ENCODE assay signal across 15 cellular contexts in the genomic region with DNA sequence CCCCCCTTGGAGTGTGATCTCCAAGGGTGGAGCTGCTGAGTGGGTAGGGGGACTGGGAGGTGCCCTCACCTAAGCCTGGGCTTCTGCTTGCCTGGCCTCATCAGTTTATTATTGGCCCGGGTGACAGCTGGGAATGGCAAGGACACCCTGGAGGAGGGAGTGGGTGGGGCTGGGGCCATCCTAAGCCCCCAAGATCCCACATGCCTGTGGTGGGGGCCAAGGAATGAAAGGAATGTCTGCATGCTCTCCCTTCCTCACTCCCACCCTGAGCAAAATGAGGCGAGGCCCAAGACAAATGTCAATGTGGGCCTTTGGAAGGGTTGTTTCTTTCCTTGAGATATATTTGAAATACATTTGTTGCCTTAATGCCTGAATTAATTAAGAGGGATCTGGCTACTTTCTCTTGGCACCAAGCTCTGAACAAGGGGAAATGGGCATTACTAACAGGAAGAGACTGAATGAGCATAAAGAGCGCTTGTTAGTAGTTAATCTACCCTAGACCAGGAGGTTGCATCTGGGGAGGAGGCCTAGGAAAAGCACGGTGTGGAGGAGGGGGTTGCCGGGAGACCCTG. TPM values are rescaled to one million over a fixed set of nuclear protein-coding genes. Genes with fewer than 3 reads are reported as not detected.
"Had no signal": no experiment of that assay in that cellular context is flagged by ENCODE, and none has a peak within 500 bp of the region (broad histone marks: within the 10 kb centered on the region; RNA-seq: fewer than 3 reads in every experiment).

No MANE protein-coding gene starts in this region.

- DNase-seq: activated CD4-positive, alpha-beta T cell treated with anti-CD3 and anti-CD28 coated beads, Interleukin-2, amount 50 U/mL, for 1 hour; amniotic stem cell; brain microvascular endothelial cell; dorsolateral prefrontal cortex; immature natural killer cell; left cardiac atrium; lower lobe of right lung; nephron progenitor cell; psoas muscle; T-helper 2 cell had no signal

- H3K27ac Mint-ChIP-seq: activated naive CD4-positive, alpha-beta T cell treated with anti-CD3 and anti-CD28 coated beads, Interleukin-2, amount 50 U/mL, for 24 hours; immature natural killer cell; nephron progenitor cell had no signal

- H3K4me3 Mint-ChIP-seq: activated naive CD4-positive, alpha-beta T cell treated with anti-CD3 and anti-CD28 coated beads, Interleukin-2, amount 50 U/mL, for 24 hours; immature natural killer cell; nephron progenitor cell had no signal

- H3K9me3 ChIP-seq: lower lobe of right lung, psoas muscle, tibial artery had no signal

- H3K27ac ChIP-seq: brain microvascular endothelial cell, dorsolateral prefrontal cortex, lower lobe of right lung, psoas muscle, tibial artery had no signal

- H3K4me1 Mint-ChIP-seq: activated naive CD4-positive, alpha-beta T cell treated with anti-CD3 and anti-CD28 coated beads, Interleukin-2, amount 50 U/mL, for 24 hours; immature natural killer cell had no signal

- H3K27me3 ChIP-seq: brain microvascular endothelial cell, dorsolateral prefrontal cortex had no signal

- H3K36me3 Mint-ChIP-seq: activated naive CD4-positive, alpha-beta T cell treated with anti-CD3 and anti-CD28 coated beads, Interleukin-2, amount 50 U/mL, for 24 hours; immature natural killer cell had no signal

- H3K36me3 ChIP-seq: brain microvascular endothelial cell, lower lobe of right lung, tibial artery had no signal

- H3K9me3 Mint-ChIP-seq: activated naive CD4-positive, alpha-beta T cell treated with anti-CD3 and anti-CD28 coated beads, Interleukin-2, amount 50 U/mL, for 24 hours; immature natural killer cell; nephron progenitor cell had no signal

- H3K4me3 ChIP-seq: dorsolateral prefrontal cortex, lower lobe of right lung, psoas muscle, tibial artery had no signal

RNA-seq across cellular contexts. Expression of a gene that starts 19.7 kb away (rescaled TPM):
- total RNA-seq: chondrocyte had no signal
- polyA plus RNA-seq: immature natural killer cell had no signal

RNA-seq across cellular contexts. Expression of a gene that starts 23.3 kb away (rescaled TPM):
- total RNA-seq: chondrocyte had no signal
- polyA plus RNA-seq: immature natural killer cell had no signal

RNA-seq across cellular contexts. Expression of a gene that starts 30.6 kb away (rescaled TPM):
- total RNA-seq: chondrocyte, esophagus mucosa, left cardiac atrium, lower lobe of right lung, mucosa of gallbladder had no signal
- polyA plus RNA-seq: immature natural killer cell had no signal
